10 cellular contexts compared by ENCODE assay signal in the genomic region with DNA sequence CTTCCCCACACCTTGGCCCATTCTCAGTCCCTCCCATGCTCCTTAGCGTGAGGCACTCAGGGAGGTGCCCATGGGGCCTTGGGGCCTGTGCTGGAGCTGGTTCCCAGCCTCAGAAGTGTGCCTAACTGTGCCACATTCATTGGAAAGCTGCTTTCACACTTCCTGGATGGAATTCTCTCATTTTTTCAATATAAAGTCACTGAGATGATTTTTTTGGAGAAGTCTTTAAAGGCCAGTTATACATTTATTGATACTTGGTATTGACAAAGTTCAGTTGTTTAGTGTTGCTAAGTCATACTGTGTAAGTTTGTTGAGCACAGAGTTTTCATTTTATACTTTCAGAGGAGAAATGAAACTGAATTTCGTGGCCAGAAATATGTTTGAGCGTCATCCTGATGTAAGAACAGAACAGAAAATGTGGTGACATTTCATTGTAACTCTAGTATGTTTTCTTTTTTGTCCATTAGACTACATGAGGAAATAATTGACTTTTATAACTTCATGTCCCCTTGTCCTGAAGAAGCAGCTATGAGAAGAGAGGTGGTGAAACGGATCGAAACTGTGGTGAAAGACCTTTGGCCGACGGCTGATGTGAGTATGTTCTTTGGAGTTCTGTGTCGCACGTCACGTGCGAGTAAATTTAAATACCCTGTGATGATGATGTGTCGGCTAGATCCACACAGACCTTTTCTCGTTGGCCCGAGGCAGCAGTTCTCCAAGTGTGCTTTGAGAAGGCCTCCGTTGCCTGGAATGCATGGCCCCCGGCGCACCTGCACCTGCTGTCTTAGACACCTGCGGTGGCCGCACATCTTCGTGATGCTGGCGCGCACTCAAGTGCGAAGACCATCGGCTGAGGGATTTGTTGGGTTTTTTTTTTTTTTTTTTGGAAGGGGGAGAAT. TPM values are rescaled to one million over a fixed set of nuclear protein-coding genes. Genes with fewer than 3 reads are reported as not detected.
DNase-seq lines count a peak whose midpoint lies in the region; ATAC-seq and TF ChIP-seq lines count a peak whose summit lies in the region.
"Had no signal": no experiment of that assay in that cellular context is flagged by ENCODE, and none has a peak within 500 bp of the region (broad histone marks: within the 10 kb centered on the region; RNA-seq: fewer than 3 reads in every experiment).

No MANE protein-coding gene starts in this region.

- TF ChIP-seq CTCF in GM13977 (IDR thresholded peaks at IDR 0.05; ENCODE audit: extremely low read depth, insufficient read depth, missing control alignments), result no peak
- TF ChIP-seq CTCF in A673 (conservative IDR thresholded peaks at IDR 0.05; ENCODE audit: low read depth, low read length), result no peak

- H3K9me3 Mint-ChIP-seq in naive thymus-derived CD8-positive, alpha-beta T cell, result no peaks in the 10 kb centered on the region

- CTCF ChIA-PET in A673 (lab: Charles Lee), result no interaction called here

- peak overlapping the region in 5 of 10 donors; percentile 10 to 82 (median 64) for H3K27ac Mint-ChIP-seq in naive thymus-derived CD8-positive, alpha-beta T cell

- H3K4me3 ChIP-seq in duodenal mucosa (ENCODE audit: low read depth in 1 of 2, low read length in 2 of 2), result no peak overlapping the region
- no peak overlapping the region for H3K4me3 ChIP-seq in A673 (ENCODE audit: low read depth, low read length, poor library complexity, severe bottlenecking)
- H3K4me3 ChIP-seq: tibial artery had no signal

- H3K4me1 ChIP-seq in duodenal mucosa (ENCODE audit: control insufficient read depth in 1 of 2, insufficient read depth in 2 of 2, low read length in 2 of 2) (peaks cover 18 to 22% of the 10 kb centered on the region in 2 donors), A673 (ENCODE audit: insufficient read depth, low read length, poor library complexity, severe bottlenecking) (peaks cover 12% of the 10 kb centered on the region)

- no peaks in the 10 kb centered on the region for H3K9me3 ChIP-seq in duodenal mucosa (ENCODE audit: control insufficient read depth in 1 of 2, low read length in 2 of 2)
- H3K9me3 ChIP-seq in A673 (ENCODE audit: low read depth, low read length, poor library complexity, severe bottlenecking), result no peaks in the 10 kb centered on the region
- H3K9me3 ChIP-seq: tibial artery had no signal

- no TSS peak for BruUV-seq in A673 (replicated peaks; lab: Mats Ljungman, UMichigan)

- H3K27ac ChIP-seq in duodenal mucosa (ENCODE audit: low read depth, low read length), result peak overlapping the region; percentile 6
- no peak overlapping the region for H3K27ac ChIP-seq in A673 (ENCODE audit: low read depth, low read length, poor library complexity, severe bottlenecking)
- H3K27ac ChIP-seq: epithelial cell of prostate, tibial artery had no signal

- no peaks in the 10 kb centered on the region for H3K27me3 Mint-ChIP-seq in naive thymus-derived CD8-positive, alpha-beta T cell

- DNase-seq in GM13977 (ENCODE audit: low spot score) (peak; percentile 73), NCI-H146 treated with DMSO at 0.1 percent for 48 hours (lab: John Stamatoyannopoulos, UW; ENCODE audit: unreplicated experiment) (no peak), A673 (ENCODE audit: low spot score) (no peak), Kasumi-1 (lab: John Stamatoyannopoulos, UW) (no peak)
- DNase-seq in naive thymus-derived CD8-positive, alpha-beta T cell, result no peak

- in situ Hi-C loops in GM13977 (cut with MboI; ENCODE audit: low pct_unique_long_range_greater_than_20kb, low sequenced_read_pairs, unreplicated experiment), result loop anchor here (25.0 kb wide), 1 partner anchor 100 kb away; a partner anchor contains a TSS

- peaks cover 3 to 71% (median 5%) of the 10 kb centered on the region in 3 donors for H3K36me3 Mint-ChIP-seq in naive thymus-derived CD8-positive, alpha-beta T cell

- peaks cover 18 to 43% of the 10 kb centered on the region in 2 donors for H3K36me3 ChIP-seq in duodenal mucosa (ENCODE audit: control insufficient read depth in 1 of 2, insufficient read depth in 2 of 2, low read length in 2 of 2)
- peaks cover 27% of the 10 kb centered on the region for H3K36me3 ChIP-seq in A673 (ENCODE audit: insufficient read depth, low read length, poor library complexity, severe bottlenecking)

- no peak overlapping the region for H3K4me3 Mint-ChIP-seq in naive thymus-derived CD8-positive, alpha-beta T cell

- POLR2A ChIA-PET in A673 (lab: Charles Lee; ENCODE audit: low non-redundant PET), result no interaction called here
- POLR2A ChIA-PET in naive thymus-derived CD8-positive, alpha-beta T cell (lab: Charles Lee), result interaction anchor here (0.5 to 0.9 kb wide), 3 partner anchors 27 to 105 kb away, joined by 3 read pairs; a partner anchor contains a TSS

- H3K27me3 ChIP-seq in duodenal mucosa (ENCODE audit: control insufficient read depth in 1 of 2, insufficient read depth in 2 of 2, low read length in 2 of 2), result no peaks in the 10 kb centered on the region
- H3K27me3 ChIP-seq in A673 (replicated peaks; ENCODE audit: insufficient read depth, low read depth, low read length, poor library complexity), result no peaks in the 10 kb centered on the region
- H3K27me3 ChIP-seq: tibial artery had no signal

- H3K4me1 Mint-ChIP-seq in naive thymus-derived CD8-positive, alpha-beta T cell, result peaks cover 20 to 43% (median 40%) of the 10 kb centered on the region in 4 donors

- intact Hi-C loops in A673 (cut with micrococcal nuclease; ENCODE audit: unreplicated experiment), result no loop called here

- H3K9ac ChIP-seq in duodenal mucosa (ENCODE audit: low read depth in 1 of 2, low read length in 2 of 2), result no peak overlapping the region

- ATAC-seq in GM19468 (IDR thresholded peaks at IDR 0.05; ENCODE audit: extremely low read depth, unreplicated experiment) (peak; percentile 75), HG03280 (IDR thresholded peaks at IDR 0.05; ENCODE audit: unreplicated experiment) (peak; percentile 76)
- ATAC-seq in naive thymus-derived CD8-positive, alpha-beta T cell, result no peak

RNA-seq across cellular contexts. Expression of a gene that starts 24.1 kb away (rescaled TPM):
- 51.7 and 57.1 TPM in 2 replicates for total RNA-seq in A673 (2021)
- 10 to 100 TPM; 49.6 to 53.7 TPM for total RNA-seq in naive thymus-derived CD8-positive, alpha-beta T cell
- polyA plus RNA-seq in naive thymus-derived CD8-positive, alpha-beta T cell, result 1 to 10 TPM in 1 of 3 donors, under 1 TPM in 2; 0.72 to 1.2 (median 0.84) TPM

Comparison
In these comparisons a context has a peak if more than half of its experiments do, and no peak if none do; other contexts are left out.
1. ATAC-seq: peak in GM19468 (single experiment) and HG03280 (single experiment); none in naive thymus-derived CD8-positive, alpha-beta T cell (0 of 2).